ENCODE assay signal across 25 cellular contexts in genomic region chr22:46415816-46416536, GRCh38.
DNase-seq lines count a peak whose midpoint lies in the region; ATAC-seq and TF ChIP-seq lines count a peak whose summit lies in the region.
"Had no signal": no experiment of that assay in that cellular context is flagged by ENCODE, and none has a peak within 500 bp of the region (broad histone marks: within the 10 kb centered on the region; RNA-seq: fewer than 3 reads in every experiment).

No MANE protein-coding gene starts in this region.

- H3K27ac ChIP-seq in trophoblast cell (ENCODE audit: low read depth, low read length) = no peak overlapping the region
- no peak overlapping the region for H3K27ac ChIP-seq in breast epithelium
- H3K27ac ChIP-seq: parathyroid adenoma, right lobe of liver, SJSA1, thoracic aorta had no signal

- H3K9me3 ChIP-seq in trophoblast cell (ENCODE audit: insufficient read depth, low read depth, low read length) = peaks cover 10% of the 10 kb centered on the region
- H3K9me3 ChIP-seq in breast epithelium = no peaks in the 10 kb centered on the region
- H3K9me3 ChIP-seq: BE2C, right lobe of liver, SJSA1, thoracic aorta had no signal

- peak overlapping the region; percentile 5 for H2BK12ac ChIP-seq in trophoblast cell (ENCODE audit: low read length)

- DNase-seq in EH (ENCODE audit: low read depth) = peak; percentile 5
- DNase-seq in astrocyte of the hippocampus (ENCODE audit: low read depth, low spot score) = peak; percentile 88
- peak; percentile 4 for DNase-seq in inferior parietal cortex (ENCODE audit: extremely low spot score)
- no peak for DNase-seq in trophoblast cell
- no peak for DNase-seq in breast epithelium (ENCODE audit: low spot score in 2 of 2)
- DNase-seq in NCI-H2081 (lab: John Stamatoyannopoulos, UW) = no peak
- no peak for DNase-seq in mucosa of gallbladder (ENCODE audit: low spot score)
- DNase-seq: activated CD4-positive, alpha-beta T cell treated with anti-CD3 and anti-CD28 coated beads for 36 hours; activated CD8-positive, alpha-beta memory T cell treated with anti-CD3 and anti-CD28 coated beads for 24 hours; activated T-cell treated with anti-CD3 and anti-CD28 coated beads, Interleukin-2, amount 50 U/mL, for 1 hour; BE2C; glutamatergic neuron; naive thymus-derived CD4-positive, alpha-beta T cell; NCI-H146; NCI-H2171; NCI-H69; right lobe of liver; stimulated activated CD4-positive, alpha-beta T cell treated with anti-CD3 and anti-CD28 coated beads, Interleukin-12 subunit alpha, Interleukin-12 subunit beta, amount 100 ng/mL, for 4 hours; stimulated activated CD4-positive, alpha-beta T cell treated with anti-CD3 and anti-CD28 coated beads, Interleukin-4, amount 100 ng/mL, for 4 hours; stimulated activated naive CD4-positive, alpha-beta T cell had no signal

- no peak overlapping the region for H3K18ac ChIP-seq in trophoblast cell (ENCODE audit: low read length)

- no peak overlapping the region for H3K4ac ChIP-seq in trophoblast cell (ENCODE audit: low read depth, low read length)

- H2AFZ ChIP-seq in trophoblast cell (ENCODE audit: insufficient read depth, low read length, poor library complexity) = no peak overlapping the region
- H2AFZ ChIP-seq: parathyroid adenoma had no signal

- no CpG with 5 or more reads among the region's 30 CpGs for WGBS in trophoblast cell (ENCODE audit: extremely low coverage, insufficient coverage, insufficient read length)

- H3K4me2 ChIP-seq in trophoblast cell (ENCODE audit: low read length) = no peak overlapping the region

- H3K4me1 ChIP-seq in trophoblast cell (ENCODE audit: control insufficient read depth in 1 of 2, insufficient read depth in 2 of 2, low read length in 2 of 2) (peaks cover 13% of the 10 kb centered on the region in 2 experiments), breast epithelium (no peaks in the 10 kb centered on the region)
- H3K4me1 ChIP-seq: parathyroid adenoma, right lobe of liver, SJSA1 had no signal

- no peak overlapping the region for H3K14ac ChIP-seq in trophoblast cell (ENCODE audit: low read length)

- no peak overlapping the region for H2BK5ac ChIP-seq in trophoblast cell (ENCODE audit: low read depth, low read length, poor library complexity)

- no peak overlapping the region for H3K23ac ChIP-seq in trophoblast cell (ENCODE audit: low read length)

- H2BK120ac ChIP-seq in trophoblast cell (ENCODE audit: insufficient read depth, low read length, poor library complexity) = no peak overlapping the region

- no peak for TF ChIP-seq POLR2A in breast epithelium (IDR thresholded peaks at IDR 0.05)
- TF ChIP-seq POLR2A in GM18505 (IDR thresholded peaks at IDR 0.05; ENCODE audit: borderline replicate concordance, extremely low read depth, insufficient read depth, insufficient read length) = no peak

- H4K8ac ChIP-seq in trophoblast cell (ENCODE audit: low read depth, low read length) = no peak overlapping the region

- H3K36me3 ChIP-seq in trophoblast cell (ENCODE audit: control insufficient read depth in 1 of 2, insufficient read depth in 2 of 2, low read length in 2 of 2) (no peaks in the 10 kb centered on the region), breast epithelium (no peaks in the 10 kb centered on the region)
- H3K36me3 ChIP-seq: BE2C, cardiac muscle cell, right lobe of liver, SJSA1, thoracic aorta had no signal

- no peak overlapping the region for H4K91ac ChIP-seq in trophoblast cell (ENCODE audit: low read depth, low read length)

- H3K79me2 ChIP-seq in trophoblast cell (ENCODE audit: control insufficient read depth, insufficient read depth, low read length, poor library complexity) = no peaks in the 10 kb centered on the region
- H3K79me2 ChIP-seq: parathyroid adenoma had no signal

- no peak overlapping the region for H4K12ac ChIP-seq in trophoblast cell (ENCODE audit: low read depth, low read length)

- H3K27me3 ChIP-seq in trophoblast cell (ENCODE audit: insufficient read depth, low read length) = no peaks in the 10 kb centered on the region
- H3K27me3 ChIP-seq in breast epithelium = no peaks in the 10 kb centered on the region
- H3K27me3 ChIP-seq: BE2C, cardiac muscle cell, right lobe of liver had no signal

- H3K4me3 ChIP-seq in trophoblast cell (ENCODE audit: low read depth, low read length) = no peak overlapping the region
- no peak overlapping the region for H3K4me3 ChIP-seq in breast epithelium
- H3K4me3 ChIP-seq: cardiac muscle cell, right lobe of liver, SJSA1, thoracic aorta had no signal

- no peak for TF ChIP-seq CTCF in breast epithelium (IDR thresholded peaks at IDR 0.05)

- no peak overlapping the region for H3K9ac ChIP-seq in trophoblast cell (ENCODE audit: low read length)
- H3K9ac ChIP-seq: parathyroid adenoma had no signal

- no peaks in the 10 kb centered on the region for H3K79me1 ChIP-seq in trophoblast cell (ENCODE audit: low read length)

- no peak for ATAC-seq in GM18505 (IDR thresholded peaks at IDR 0.05; ENCODE audit: unreplicated experiment)
- ATAC-seq: activated CD4-positive, alpha-beta T cell treated with anti-CD3 and anti-CD28 coated beads for 36 hours; naive thymus-derived CD4-positive, alpha-beta T cell; right lobe of liver had no signal

- intact Hi-C loops in breast epithelium (cut with DNase I; ENCODE audit: low total_unique reads) = no loop called here

- H2AK5ac ChIP-seq in trophoblast cell (ENCODE audit: low read length) = no peak overlapping the region

Comparison
In these comparisons a context has a peak if more than half of its experiments do, and no peak if none do; other contexts are left out.
1. DNase-seq: peak in EH (single experiment), astrocyte of the hippocampus (single experiment) and inferior parietal cortex (single experiment); none in trophoblast cell (0 of 2), breast epithelium (0 of 2), NCI-H2081 (0 of 2) and mucosa of gallbladder (single experiment).